In the genomic region with DNA sequence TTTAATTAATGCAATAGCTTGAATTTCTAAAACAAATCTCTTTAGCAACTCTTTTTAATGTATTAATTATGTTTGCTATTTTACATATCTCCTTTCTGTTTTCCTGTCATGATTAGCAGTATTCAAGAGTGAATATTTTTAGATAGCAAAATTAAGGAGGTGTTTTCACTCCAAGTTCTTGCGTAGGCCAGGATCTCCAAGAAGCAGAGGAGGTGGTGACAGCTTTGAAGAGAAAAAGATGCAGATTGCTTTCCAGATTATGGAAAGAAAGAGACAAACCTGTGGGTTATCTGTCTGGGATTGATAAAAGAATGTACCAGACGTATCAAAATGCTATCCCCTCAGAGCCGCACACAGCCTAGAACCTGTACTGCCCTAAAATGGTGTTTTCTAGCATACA, we compare ENCODE assay signal across 33 cellular contexts.
"Had no signal": no experiment of that assay in that cellular context is flagged by ENCODE, and none has a peak within 500 bp of the region (broad histone marks: within the 10 kb centered on the region; RNA-seq: fewer than 3 reads in every experiment).

No MANE protein-coding gene starts in this region.

- DNase-seq: Karpas-422, Kasumi-1, MG63, MM.1S, MV-4-11, NCI-H1048, NCI-H1092, NCI-H1092 treated with DMSO at 0.1 percent for 48 hours, NCI-H1105, NCI-H1105 treated with DMSO at 0.1 percent for 48 hours, NCI-H1417, NCI-H1417 treated with DMSO at 0.1 percent for 48 hours, NCI-H1436, NCI-H1436 treated with DMSO at 0.1 percent for 48 hours, NCI-H146, NCI-H1694, NCI-H1694 treated with DMSO at 0.1 percent for 48 hours, NCI-H187, NCI-H187 treated with DMSO at 0.1 percent for 48 hours, NCI-H1930, NCI-H2029, NCI-H2029 treated with DMSO at 0.1 percent for 48 hours, NCI-H2081, NCI-H2081 treated with DMSO at 0.1 percent for 48 hours, NCI-H2107, NCI-H2171, NCI-H2171 treated with DMSO at 0.1 percent for 48 hours, NCI-H2227 treated with DMSO at 0.1 percent for 48 hours, NCI-H226, NCI-H345, NCI-H446, NCI-H446 treated with DMSO at 0.1 percent for 48 hours, NCI-H510A had no signal
